In genomic region chr9:131282688-131283422, GRCh38 we compare ENCODE assay signal across 9 cellular contexts. TPM values are rescaled to one million over a fixed set of nuclear protein-coding genes. Genes with fewer than 3 reads are reported as not detected.
DNase-seq lines count a peak whose midpoint lies in the region; ATAC-seq, FAIRE-seq and TF ChIP-seq lines count a peak whose summit lies in the region.
"Had no signal": no experiment of that assay in that cellular context is flagged by ENCODE, and none has a peak within 500 bp of the region (broad histone marks: within the 10 kb centered on the region; RNA-seq: fewer than 3 reads in every experiment).

No MANE protein-coding gene starts in this region.

- H3K9me3 ChIP-seq in H1 (ENCODE audit: insufficient read depth in 2 of 2, low read depth in 1 of 2, low read length in 1 of 2), result no peaks in the 10 kb centered on the region

- H3K56ac ChIP-seq in H1 (replicated peaks; ENCODE audit: insufficient read length, low read depth, low read length), result no peak overlapping the region

- peaks cover 0 to 3% of the 10 kb centered on the region in 2 experiments for H4K20me1 ChIP-seq in H1 (replicated peaks in 1 of 2; ENCODE audit: control insufficient read depth in 1 of 2, insufficient read depth in 2 of 2, low read length in 2 of 2)

- no peak for FAIRE-seq in H1 (lab: Jason Lieb, UNC)

- H2BK15ac ChIP-seq in H1 (ENCODE audit: low read length), result no peak overlapping the region

- no peak overlapping the region for H4K5ac ChIP-seq in H1 (ENCODE audit: insufficient read length, low read depth, low read length)

- no peak overlapping the region for H3K9ac ChIP-seq in H1 (replicated peaks in 1 of 4; ENCODE audit: extremely low read depth in 1 of 4, low read depth in 3 of 4, low read length in 3 of 4)

- peaks cover 0 to 18% (median 6%) of the 10 kb centered on the region in 4 experiments; a peak in 5 of 7 replicates for H3K4me1 ChIP-seq in H1 (replicated peaks in 1 of 4; ENCODE audit: control insufficient read depth in 3 of 4, insufficient read depth in 4 of 4, low read length in 3 of 4)

- POLR2A ChIA-PET in H1 (lab: Charles Lee; ENCODE audit: partially characterized antibody), result interaction anchor here (1.6 to 1.7 kb wide), 2 partner anchors 18 to 48 kb away, joined by 3 to 5 read pairs; no protein-coding TSS in a partner anchor

- CTCF ChIA-PET in H1 (lab: Charles Lee; ENCODE audit: partially characterized antibody), result interaction anchor here (0.6 to 2.7 kb wide), 2 partner anchors 54 to 474 kb away, joined by 3 to 10 read pairs; no protein-coding TSS in a partner anchor

- no peaks in the 10 kb centered on the region for H3K36me3 ChIP-seq in H1 (ENCODE audit: control insufficient read depth in 2 of 4, insufficient read depth in 4 of 4, low read length in 3 of 4)

- TF ChIP-seq POLR2A in H1 (IDR thresholded peaks at IDR 0.05; ENCODE audit: control extremely low read depth in 1 of 2, low read depth in 2 of 2, low read length in 2 of 2), result no peak

- peaks cover 0 to 16% (median 11%) of the 10 kb centered on the region in 4 experiments; a peak in 6 of 7 replicates for H3K27me3 ChIP-seq in H1 (replicated peaks in 1 of 4; ENCODE audit: control insufficient read depth in 3 of 4, extremely low read depth in 1 of 4, insufficient read depth in 3 of 4, low read length in 3 of 4)

- H2BK20ac ChIP-seq in H1 (ENCODE audit: low read length), result no peak overlapping the region

- H4K8ac ChIP-seq in H1 (ENCODE audit: extremely low read depth, insufficient read depth, low read length), result no peak overlapping the region

- H3K79me1 ChIP-seq in H1 (ENCODE audit: low read depth, low read length), result no peaks in the 10 kb centered on the region

- TF ChIP-seq EP300 in Ishikawa (IDR thresholded peaks at IDR 0.05; ENCODE audit: borderline replicate concordance) (no peak), H1 (IDR thresholded peaks at IDR 0.05; ENCODE audit: borderline replicate concordance in 1 of 2, low read depth in 2 of 2, low read length in 2 of 2) (no peak)

- no peak overlapping the region for H3K27ac ChIP-seq in H1 (ENCODE audit: low read depth, low read length)

- H3K23me2 ChIP-seq in H1 (ENCODE audit: low read depth, low read length), result peaks cover 6% of the 10 kb centered on the region

- H2AFZ ChIP-seq in H1 (ENCODE audit: low read length), result no peak overlapping the region

- no peak overlapping the region for H3K27ac Mint-ChIP-seq in nephron
- H3K27ac Mint-ChIP-seq: activated T-helper 2 cell treated with anti-CD3 and anti-CD28 coated beads, Interferon-gamma antibody, Interleukin-2, Interleukin-4, amounts not matched to agents 10 μg/mL and 5 μg/mL and 100 μg/mL, durations not matched to agents 14 hours and 24 hours and 36 hours had no signal

- H3K4me2 ChIP-seq in H1 (ENCODE audit: insufficient read depth in 1 of 2, low read depth in 2 of 2, low read length in 2 of 2), result peak overlapping the region; percentile 43 to 62

- no peak overlapping the region for H4K91ac ChIP-seq in H1 (replicated peaks; ENCODE audit: insufficient read length, low read length)

- H2BK120ac ChIP-seq in H1 (replicated peaks; ENCODE audit: low read depth, low read length), result no peak overlapping the region

- no peak for TF ChIP-seq CTCF in H1 (IDR thresholded peaks at IDR 0.05; ENCODE audit: control extremely low read depth in 1 of 3, insufficient read depth in 1 of 3, low read depth in 1 of 3, low read length in 3 of 3)
- TF ChIP-seq CTCF in nephron (IDR thresholded peaks at IDR 0.05; ENCODE audit: unreplicated experiment in 3 of 3), result no peak

- H2AK5ac ChIP-seq in H1 (ENCODE audit: low read depth, low read length), result no peak overlapping the region

- no peak overlapping the region for H3K4ac ChIP-seq in H1 (replicated peaks; ENCODE audit: insufficient read length, low read depth, low read length)

- no peak for ATAC-seq in HG02623 (IDR thresholded peaks at IDR 0.05; ENCODE audit: unreplicated experiment)
- ATAC-seq in HG03442 (IDR thresholded peaks at IDR 0.05; ENCODE audit: unreplicated experiment), result no peak

- H3K36me3 Mint-ChIP-seq in nephron (ENCODE audit: low read depth), result no peaks in the 10 kb centered on the region

- TF ChIP-seq RAD21 in Ishikawa (IDR thresholded peaks at IDR 0.05; ENCODE audit: low read depth) (no peak), H1 (IDR thresholded peaks at IDR 0.05 in 1 of 2, conservative IDR thresholded peaks at IDR 0.05 in 1 of 2; ENCODE audit: low read depth in 2 of 2, low read length in 2 of 2) (no peak)

- H2BK5ac ChIP-seq in H1 (ENCODE audit: low read depth, low read length), result no peak overlapping the region

- H3K18ac ChIP-seq in H1 (ENCODE audit: extremely low read depth, low read length), result no peak overlapping the region

- peaks cover 19% of the 10 kb centered on the region for H3K4me1 Mint-ChIP-seq in nephron

- peak overlapping the region; percentile 51 to 70 (median 59) for H3K4me3 Mint-ChIP-seq in nephron

- H2BK12ac ChIP-seq in H1 (ENCODE audit: low read depth, low read length), result 0 out of 2 replicates have a peak overlapping the region, but pooled peaks have one; percentile 86

- DNase-seq in CD1c-positive myeloid dendritic cell (ENCODE audit: extremely low spot score) (peak; percentile 28), H1 (ENCODE audit: low read depth in 1 of 2, low spot score in 2 of 2) (peak in 1 of 2 experiments; percentile 79), dedifferentiated amniotic fluid mesenchymal stem cell (ENCODE audit: extremely low spot score) (no peak), C1 segment of cervical spinal cord (lab: John Stamatoyannopoulos, UW) (no peak)

- WGBS in H1 (ENCODE audit: extremely low coverage in 1 of 2, insufficient coverage in 1 of 2, insufficient read length in 1 of 2, insufficient replicate concordance in 2 of 2, low coverage in 1 of 2, low lambda C conversion rate in 2 of 2, missing lambda C conversion rate in 1 of 2), 2 experiments, result 7% methylated on average over 11 of the region's 61 CpGs; no CpG with 5 or more reads in 1 of the 2 experiments

- no peaks in the 10 kb centered on the region for H3K79me2 ChIP-seq in H1 (ENCODE audit: control insufficient read depth in 1 of 2, insufficient read depth in 2 of 2, low read length in 2 of 2)

- no peak overlapping the region for H3K14ac ChIP-seq in H1 (ENCODE audit: insufficient read length)

- peaks cover 59% of the 10 kb centered on the region for H3K27me3 Mint-ChIP-seq in nephron (ENCODE audit: low read depth)

- no peaks in the 10 kb centered on the region for H3K9me3 Mint-ChIP-seq in nephron
- H3K9me3 Mint-ChIP-seq: activated T-helper 2 cell treated with anti-CD3 and anti-CD28 coated beads, Interferon-gamma antibody, Interleukin-2, Interleukin-4, amounts not matched to agents 10 μg/mL and 5 μg/mL and 100 μg/mL, durations not matched to agents 14 hours and 24 hours and 36 hours had no signal

- no peak overlapping the region for H3K23ac ChIP-seq in H1 (ENCODE audit: insufficient read length)

- H3K4me3 ChIP-seq in H1 (ENCODE audit: extremely low read depth in 1 of 4, insufficient read depth in 2 of 4, low read depth in 3 of 4, low read length in 4 of 4), result peak overlapping the region; percentile 33 to 75 (median 36)

TF ChIP-seq in Ishikawa, 13 proteins besides CTCF, POLR2A, EP300 and RAD21 (continues in another document):
- TF ChIP-seq TCF12 (IDR thresholded peaks at IDR 0.05; ENCODE audit: low read depth) (no peak; the same call in 1 of the 2 replicates), ZBTB7A (IDR thresholded peaks at IDR 0.05; ENCODE audit: low read depth) (peak; percentile 89; the same call in 1 of the 2 replicates)

TF ChIP-seq in H1, 55 proteins besides CTCF, POLR2A, EP300 and RAD21:
- TF ChIP-seq SIN3A (conservative IDR thresholded peaks at IDR 0.05 in 1 of 2, IDR thresholded peaks at IDR 0.05 in 1 of 2; ENCODE audit: low read depth in 1 of 2, low read length in 2 of 2) (peak; percentile 45 to 62; a peak in 1 of 4 replicates), ASH2L (IDR thresholded peaks at IDR 0.05; ENCODE audit: low read length) (peak; percentile 58), CREB1 (IDR thresholded peaks at IDR 0.05) (0 out of 2 replicates have a peak, but pooled peaks have one; percentile 8), ZNF274 (IDR thresholded peaks at IDR 0.05; ENCODE audit: borderline replicate concordance, extremely low read depth, low read length) (no peak)
TF ChIP-seq in H1: peak in this region for 3.

RNA-seq across cellular contexts. Expression of gene FAM78A, which starts 6.5 kb away (rescaled TPM):
- 3.1 and 3.5 TPM in 2 replicates for total RNA-seq in H1 (2021; fragmentation: NEBNext Ultra II Directional; extraction: Animal tissue kit (Norgen Biotek cat#: 25700))
- 3.1 and 4.1 TPM in 2 replicates for polyA plus RNA-seq in H1 (2011; rRNA removed)
- polyA plus RNA-seq in H1 (2011; cell fraction: cytosol; rRNA removed), result 2.5 TPM
- 5.1 TPM for polyA plus RNA-seq in H1 (2011; cell fraction: nucleus; rRNA removed)
- polyA plus RNA-seq in H1 (2012, experiment 1 of 2), result 2.3 to 3.0 TPM (median 2.9 TPM) in 4 replicates
- 3.0 TPM for polyA plus RNA-seq in H1 (2012, experiment 2 of 2)
- polyA plus RNA-seq in H1 (2013, experiment 1 of 2), result 1.2 TPM
- polyA plus RNA-seq in H1 (2013, experiment 2 of 2), result 1.4 TPM
- 3.0 and 3.1 TPM in 2 replicates for polyA minus RNA-seq in H1 (2011; rRNA and poly(A)+ RNA removed)
- 2.4 TPM for polyA minus RNA-seq in H1 (2011; cell fraction: cytosol; rRNA and poly(A)+ RNA removed)
- 1.7 TPM for polyA minus RNA-seq in H1 (2011; cell fraction: nucleus; rRNA and poly(A)+ RNA removed)

RNA-seq across cellular contexts. Expression of gene PLPP7, which starts 6.7 kb away (rescaled TPM):
- total RNA-seq in H1 (2021; fragmentation: NEBNext Ultra II Directional; extraction: Animal tissue kit (Norgen Biotek cat#: 25700)), result 3.4 TPM in 2 replicates
- 3.9 and 5.0 TPM in 2 replicates for polyA plus RNA-seq in H1 (2011; rRNA removed)
- 4.2 TPM for polyA plus RNA-seq in H1 (2011; cell fraction: cytosol; rRNA removed)
- polyA plus RNA-seq in H1 (2011; cell fraction: nucleus; rRNA removed), result 3.9 TPM
- polyA plus RNA-seq in H1 (2012, experiment 1 of 2), result 2.0 to 3.0 TPM (median 2.6 TPM) in 4 replicates
- 4.4 TPM for polyA plus RNA-seq in H1 (2012, experiment 2 of 2)
- 1.6 TPM for polyA plus RNA-seq in H1 (2013, experiment 1 of 2)
- 1.5 TPM for polyA plus RNA-seq in H1 (2013, experiment 2 of 2)
- 2.3 TPM in 2 replicates for polyA minus RNA-seq in H1 (2011; rRNA and poly(A)+ RNA removed)
- polyA minus RNA-seq in H1 (2011; cell fraction: cytosol; rRNA and poly(A)+ RNA removed), result 3.4 TPM
- polyA minus RNA-seq in H1 (2011; cell fraction: nucleus; rRNA and poly(A)+ RNA removed), result 4.0 TPM
- total RNA-seq: activated T-helper 2 cell treated with anti-CD3 and anti-CD28 coated beads, Interferon-gamma antibody, Interleukin-2, Interleukin-4, amounts not matched to agents 10 μg/mL and 5 μg/mL and 100 μg/mL, durations not matched to agents 14 hours and 24 hours and 36 hours had no signal
